In the genomic region with DNA sequence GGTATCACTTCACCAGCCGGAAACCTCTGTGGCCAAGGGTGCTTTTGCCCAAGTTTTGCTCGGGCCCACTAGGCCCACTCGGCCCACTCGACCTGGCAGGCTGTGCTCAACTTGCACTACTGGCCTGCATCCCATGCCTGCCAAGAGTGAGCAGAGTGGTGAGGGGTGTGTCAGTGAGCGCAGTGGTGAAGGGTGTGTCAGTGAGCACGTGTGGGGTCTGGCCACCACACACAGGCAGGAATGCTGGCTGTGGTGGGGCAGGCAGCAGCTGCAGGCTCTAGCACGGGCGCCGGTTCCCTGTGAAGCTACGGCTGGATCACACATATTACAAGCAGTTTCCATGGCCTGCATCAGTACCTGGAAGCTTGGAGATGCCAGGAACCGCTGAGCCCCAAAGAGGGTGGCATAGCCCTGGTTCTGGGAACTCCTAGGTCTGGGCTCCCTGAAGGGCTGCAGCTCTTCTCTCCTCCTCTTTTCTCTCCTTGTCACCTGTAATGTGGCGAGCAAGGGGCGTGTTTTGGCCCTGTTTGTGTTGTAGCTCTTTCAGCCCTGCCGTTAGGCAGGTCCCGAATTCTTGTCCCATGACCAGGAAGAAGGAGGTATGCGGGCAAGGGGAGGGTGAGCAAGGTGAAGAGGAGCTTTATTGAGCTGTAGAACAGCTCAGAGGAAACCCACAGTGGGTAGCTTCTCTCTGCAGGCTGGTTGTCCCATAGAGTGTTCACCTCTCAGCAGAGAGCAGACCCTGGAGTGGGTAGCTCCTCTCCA, we compare ENCODE assay signal across 18 cellular contexts. TPM values are rescaled to one million over a fixed set of nuclear protein-coding genes. Genes with fewer than 3 reads are reported as not detected.
DNase-seq lines count a peak whose midpoint lies in the region; ATAC-seq and TF ChIP-seq lines count a peak whose summit lies in the region.
"Had no signal": no experiment of that assay in that cellular context is flagged by ENCODE, and none has a peak within 500 bp of the region (broad histone marks: within the 10 kb centered on the region; RNA-seq: fewer than 3 reads in every experiment).

No MANE protein-coding gene starts in this region.

- no peak overlapping the region for H3K9ac ChIP-seq in IMR-90 (ENCODE audit: low read depth, low read length)
- H3K9ac ChIP-seq: SK-N-SH had no signal

- H3K9me3 ChIP-seq in IMR-90 (ENCODE audit: control insufficient read depth, insufficient read depth, low read length): no peaks in the 10 kb centered on the region
- peaks cover 3% of the 10 kb centered on the region; the same call in 1 of the 2 replicates for H3K9me3 ChIP-seq in SJSA1 (replicated peaks)
- no peaks in the 10 kb centered on the region for H3K9me3 ChIP-seq in thyroid gland
- H3K9me3 ChIP-seq: SK-N-SH had no signal

- DNase-seq in IMR-90 (no peak), SJSA1 (ENCODE audit: low read depth in 1 of 2, low spot score in 2 of 2) (peak; percentile 84 to 92), islet precursor cell (peak; percentile 72), thyroid gland (peak; percentile 17 to 33), RPMI8226 (no peak), amniotic stem cell (lab: John Stamatoyannopoulos, UW) (no peak), UCSD-AML1 (lab: John Stamatoyannopoulos, UW; ENCODE audit: unreplicated experiment) (no peak)
- DNase-seq: ACHN; CD8-positive, alpha-beta T cell; DMS79 treated with DMSO at 0.1 percent for 48 hours; GOT3; HFFc6; NCI-H1048; NCI-H146; NCI-H2081 treated with DMSO at 0.1 percent for 48 hours; NCI-H524 treated with DMSO at 0.1 percent for 48 hours; SK-N-SH had no signal

- no peaks in the 10 kb centered on the region for H4K20me1 ChIP-seq in IMR-90 (ENCODE audit: insufficient read depth, low read length)

- no TSS peak for BruUV-seq in IMR-90 (replicated peaks; lab: Mats Ljungman, UMichigan)

- TF ChIP-seq POLR2A in IMR-90 (IDR thresholded peaks at IDR 0.05; ENCODE audit: low read depth, low read length): no peak
- TF ChIP-seq POLR2A in thyroid gland (IDR thresholded peaks at IDR 0.05): no peak

- H2BK20ac ChIP-seq in IMR-90 (ENCODE audit: low read depth, low read length): no peak overlapping the region

- no peak overlapping the region for H3K4ac ChIP-seq in IMR-90 (ENCODE audit: low read depth, low read length)

- no peak overlapping the region for H3K56ac ChIP-seq in IMR-90 (ENCODE audit: extremely low read depth, insufficient read depth, low read length)

- TF ChIP-seq RAD21 in IMR-90 (IDR thresholded peaks at IDR 0.05; ENCODE audit: low read length): no peak

- POLR2A ChIA-PET in IMR-90 (lab: Charles Lee; ENCODE audit: unreplicated experiment): no interaction called here

- H3K27ac ChIP-seq in IMR-90 (ENCODE audit: insufficient read depth, low read length) (no peak overlapping the region), SJSA1 (peak overlapping the region; percentile 85), thyroid gland (peak overlapping the region; percentile 89 to 95 (median 90))

- TF ChIP-seq CTCF in IMR-90 (conservative IDR thresholded peaks at IDR 0.05; ENCODE audit: low read depth, low read length): no peak
- TF ChIP-seq CTCF in thyroid gland (IDR thresholded peaks at IDR 0.05): no peak

- H3K4me3 ChIP-seq in IMR-90 (ENCODE audit: insufficient read depth, low read depth, low read length): no peak overlapping the region
- H3K4me3 ChIP-seq in SJSA1: 0 out of 2 replicates have a peak overlapping the region, but pooled peaks have one; percentile 0
- H3K4me3 ChIP-seq in thyroid gland (replicated peaks in 1 of 3): no peak overlapping the region

- no peak overlapping the region for H2BK5ac ChIP-seq in IMR-90 (ENCODE audit: low read depth, low read length, poor library complexity, severe bottlenecking)

- 87% methylated on average over 5 of the region's 16 CpGs; no CpG with 5 or more reads in 1 of the 2 experiments for WGBS in IMR-90 (ENCODE audit: extremely low coverage in 2 of 2, insufficient read length in 1 of 2), 2 experiments
- 88 to 94% methylated on average over 16 of the region's 16 CpGs for WGBS in thyroid gland, 2 donors

- no peak overlapping the region for H2BK15ac ChIP-seq in IMR-90 (ENCODE audit: low read depth, low read length)

- no peak overlapping the region for H2AFZ ChIP-seq in IMR-90 (replicated peaks; ENCODE audit: low read length, poor library complexity)

- dilution Hi-C loops in IMR-90 (cut with HindIII; ENCODE audit: low sequenced_read_pairs, unreplicated experiment): no loop called here

- H3K4me1 ChIP-seq in IMR-90 (ENCODE audit: control insufficient read depth, insufficient read depth, low read length) (no peaks in the 10 kb centered on the region), SJSA1 (replicated peaks) (peaks cover 34% of the 10 kb centered on the region), thyroid gland (peaks cover 25 to 36% of the 10 kb centered on the region in 2 donors)

- H3K36me3 ChIP-seq in IMR-90 (ENCODE audit: control insufficient read depth, insufficient read depth, low read length): peaks cover 1% of the 10 kb centered on the region
- H3K36me3 ChIP-seq in SJSA1: peaks cover 33% of the 10 kb centered on the region
- H3K36me3 ChIP-seq in thyroid gland: no peaks in the 10 kb centered on the region

- H2AK5ac ChIP-seq in IMR-90 (ENCODE audit: low read depth, low read length): 0 out of 2 replicates have a peak overlapping the region, but pooled peaks have one; percentile 46

- H3K9me1 ChIP-seq in IMR-90 (ENCODE audit: insufficient read depth, low read length): no peaks in the 10 kb centered on the region; the same call in 1 of the 2 replicates

- H2BK120ac ChIP-seq in IMR-90 (ENCODE audit: low read depth, low read length): no peak overlapping the region

- no peak overlapping the region for H3K23ac ChIP-seq in IMR-90 (ENCODE audit: low read depth, low read length)

- no peak for ATAC-seq in IMR-90 (ENCODE audit: low read depth)
- ATAC-seq: CD8-positive, alpha-beta T cell had no signal

- H3K27me3 ChIP-seq in IMR-90 (ENCODE audit: control insufficient read depth, insufficient read depth, low read length) (no peaks in the 10 kb centered on the region), SJSA1 (replicated peaks) (no peaks in the 10 kb centered on the region), thyroid gland (no peaks in the 10 kb centered on the region)

- in situ Hi-C loops in IMR-90 (cut with MboI; ENCODE audit: low sequenced_read_pairs): no loop called here

- no peak overlapping the region for H4K91ac ChIP-seq in IMR-90 (ENCODE audit: insufficient read depth, low read depth, low read length)

- peak overlapping the region; percentile 25 for H2AK9ac ChIP-seq in IMR-90 (replicated peaks; ENCODE audit: low read depth, low read length, poor library complexity)

- CTCF ChIA-PET in IMR-90 (lab: Yijun Ruan, JAX): interaction anchor here (1.0 kb wide), 1 partner anchor 11 kb away, joined by 3 read pairs; no protein-coding TSS in a partner anchor

- H4K8ac ChIP-seq in IMR-90 (ENCODE audit: low read depth in 2 of 2, low read length in 2 of 2): no peak overlapping the region

- no peak overlapping the region for H4K5ac ChIP-seq in IMR-90 (ENCODE audit: low read depth, low read length)

- no peak overlapping the region for H3K4me2 ChIP-seq in IMR-90 (ENCODE audit: low read depth, low read length)
- H3K4me2 ChIP-seq: SK-N-SH had no signal

- H3K18ac ChIP-seq in IMR-90 (ENCODE audit: low read depth, low read length): no peak overlapping the region

- intact Hi-C loops in IMR-90 (cut with micrococcal nuclease) (no loop called here), thyroid gland (cut with DNase I) (no loop called here)

- no peaks in the 10 kb centered on the region for H3K79me1 ChIP-seq in IMR-90 (ENCODE audit: low read depth in 1 of 2, low read length in 2 of 2)

- H3K14ac ChIP-seq in IMR-90 (replicated peaks; ENCODE audit: low read depth, low read length): no peak overlapping the region

TF ChIP-seq in IMR-90, 13 proteins besides CTCF, POLR2A, EP300 and RAD21:
- TF ChIP-seq SMC3 (IDR thresholded peaks at IDR 0.05; ENCODE audit: low read depth, low read length) (no peak), MAZ (IDR thresholded peaks at IDR 0.05; ENCODE audit: borderline replicate concordance, low read depth, low read length) (no peak), RFX5 (IDR thresholded peaks at IDR 0.05; ENCODE audit: low read depth, low read length) (no peak)

RNA-seq across cellular contexts. Expression of a gene that starts 51.0 kb away (rescaled TPM):
- not detected in 2 replicates for total RNA-seq in IMR-90 (2012; rRNA removed)
- polyA plus RNA-seq in IMR-90 (2012; rRNA removed): not detected in 2 replicates
- 0.03 TPM in 1 of 2 replicates, not detected in the other for polyA plus RNA-seq in IMR-90 (2012; cell fraction: cytosol; rRNA removed)
- 0.10 TPM in 1 of 2 replicates, not detected in the other for polyA plus RNA-seq in IMR-90 (2012; cell fraction: nucleus; rRNA removed; ENCODE audit: low replicate concordance)
- total RNA-seq in SJSA1 (2014; rRNA removed; shearing (Covaris generic)): not detected in 2 replicates
- total RNA-seq in thyroid gland: not detected
- total RNA-seq: CD8-positive, alpha-beta T cell; HFFc6; OCI-LY7 had no signal

Comparison
In these comparisons a context has a peak if more than half of its experiments do, and no peak if none do; other contexts are left out.
1. DNase-seq: peak in SJSA1 (2 of 2), islet precursor cell (single experiment) and thyroid gland (2 of 2); none in IMR-90 (single experiment), RPMI8226 (single experiment), amniotic stem cell (single experiment) and UCSD-AML1 (single experiment).